Comparison of ENCODE assay signal across 8 cellular contexts in genomic region chr17:7011415-7011814, GRCh38. TPM values are rescaled to one million over a fixed set of nuclear protein-coding genes. Genes with fewer than 3 reads are reported as not detected.
DNase-seq lines count a peak whose midpoint lies in the region; ATAC-seq and TF ChIP-seq lines count a peak whose summit lies in the region.

No MANE protein-coding gene starts in this region.

- TF ChIP-seq POLR2A in prostate gland (IDR thresholded peaks at IDR 0.05), result no peak

- ATAC-seq in GM18511 (IDR thresholded peaks at IDR 0.05; ENCODE audit: unreplicated experiment), result no peak

- H3K4me1 ChIP-seq in ES-I3 (ENCODE audit: insufficient read depth, low read length) (no peaks in the 10 kb centered on the region), SJSA1 (replicated peaks) (peaks cover 35% of the 10 kb centered on the region), fibroblast of lung (ENCODE audit: control insufficient read depth, extremely low read depth, insufficient read depth, low read length) (peaks cover 12% of the 10 kb centered on the region), prostate gland (replicated peaks) (peaks cover 19% of the 10 kb centered on the region)

- H3K27me3 ChIP-seq in SJSA1 (replicated peaks), result no peaks in the 10 kb centered on the region
- H3K27me3 ChIP-seq in fibroblast of lung (ENCODE audit: control insufficient read depth, insufficient read depth, low read length), result no peaks in the 10 kb centered on the region
- H3K27me3 ChIP-seq in prostate gland (replicated peaks; ENCODE audit: insufficient read depth), result no peaks in the 10 kb centered on the region

- H3K79me2 ChIP-seq in fibroblast of lung (ENCODE audit: control insufficient read depth, insufficient read depth, low read length), result peaks cover 50% of the 10 kb centered on the region

- TF ChIP-seq CTCF in fibroblast of lung (conservative IDR thresholded peaks at IDR 0.05 in 1 of 2, IDR thresholded peaks at IDR 0.05 in 1 of 2; ENCODE audit: low read depth in 1 of 2, low read length in 2 of 2) (no peak), prostate gland (IDR thresholded peaks at IDR 0.05) (no peak)

- H3K9ac ChIP-seq in ES-I3 (ENCODE audit: low read depth, low read length), result peak overlapping the region; percentile 90; the same call in 1 of the 2 replicates
- peak overlapping the region; percentile 98 for H3K9ac ChIP-seq in fibroblast of lung (ENCODE audit: insufficient read depth, low read length)

- H4K20me1 ChIP-seq in fibroblast of lung (ENCODE audit: control insufficient read depth, extremely low read depth, insufficient read depth, low read length), result no peaks in the 10 kb centered on the region

- intact Hi-C loops in prostate gland (cut with DNase I), result no loop called here
- intact Hi-C loops in head of caudate nucleus (cut with DNase I), result loop anchor here (5.0 kb wide), 1 partner anchor 359 kb away; the partner anchor contains the start of genes C17orf100 and MED31

- H3K27ac ChIP-seq in SJSA1 (no peak overlapping the region), fibroblast of lung (ENCODE audit: insufficient read depth, low read length) (peak overlapping the region; percentile 100), prostate gland (no peak overlapping the region)

- H3K4me3 ChIP-seq in SJSA1, result peak overlapping the region; percentile 68
- H3K4me3 ChIP-seq in fibroblast of lung (replicated peaks in 1 of 4; ENCODE audit: control extremely low read depth in 1 of 4, insufficient read depth in 1 of 4, low read depth in 3 of 4, low read length in 4 of 4), result peak overlapping the region; percentile 81 to 99 (median 92)
- peak overlapping the region; percentile 94 to 98 for H3K4me3 ChIP-seq in prostate gland

- H3K4me2 ChIP-seq in fibroblast of lung (ENCODE audit: extremely low read depth, insufficient read depth, low read length), result peak overlapping the region; percentile 82

- no peak overlapping the region for H2AFZ ChIP-seq in fibroblast of lung (ENCODE audit: low read length)

- DNase-seq in SJSA1 (ENCODE audit: low read depth in 1 of 2, low spot score in 2 of 2), result no peak
- no peak for DNase-seq in fibroblast of lung (ENCODE audit: low read depth in 2 of 2)
- DNase-seq in prostate gland (ENCODE audit: low spot score), result no peak
- DNase-seq in EL, result no peak
- DNase-seq in head of caudate nucleus, result no peak
- DNase-seq in stimulated activated CD4-positive, alpha-beta T cell treated with anti-CD3 and anti-CD28 coated beads, Interleukin-4, amount 100 ng/mL, for 1 hour, result no peak

- H3K36me3 ChIP-seq in ES-I3 (ENCODE audit: insufficient read depth, low read length), result no peaks in the 10 kb centered on the region
- H3K36me3 ChIP-seq in SJSA1, result peaks cover 21% of the 10 kb centered on the region
- peaks cover 3% of the 10 kb centered on the region for H3K36me3 ChIP-seq in fibroblast of lung (ENCODE audit: control insufficient read depth, insufficient read depth, low read length)
- H3K36me3 ChIP-seq in prostate gland, result no peaks in the 10 kb centered on the region

- H3K9me3 ChIP-seq in ES-I3 (ENCODE audit: control insufficient read depth, insufficient read depth, low read length), result no peaks in the 10 kb centered on the region
- no peaks in the 10 kb centered on the region for H3K9me3 ChIP-seq in SJSA1 (replicated peaks)
- H3K9me3 ChIP-seq in fibroblast of lung (ENCODE audit: control insufficient read depth, insufficient read depth, low read depth, low read length), result no peaks in the 10 kb centered on the region
- H3K9me3 ChIP-seq in prostate gland, result no peaks in the 10 kb centered on the region

- 41% methylated on average over 14 of the region's 14 CpGs for WGBS in prostate gland

RNA-seq across cellular contexts. Expression of gene RNASEK, which starts 1.0 kb away (rescaled TPM):
- 104 and 146 TPM in 2 replicates for total RNA-seq in SJSA1 (2014; rRNA removed; shearing (Covaris generic))
- total RNA-seq in fibroblast of lung, result 27.2 and 64.6 TPM in 2 replicates
- 201 and 232 TPM in 2 replicates for polyA plus RNA-seq in fibroblast of lung
- polyA plus RNA-seq in fibroblast of lung (2012), result 494 and 511 TPM in 2 replicates
- 232 and 276 TPM in 2 replicates for polyA minus RNA-seq in fibroblast of lung (ENCODE audit: low replicate concordance)
- 100 to 1,000 TPM; 348 to 418 TPM for total RNA-seq in prostate gland

RNA-seq across cellular contexts. Expression of gene BCL6B, which starts 11.4 kb away (rescaled TPM):
- total RNA-seq in SJSA1 (2014; rRNA removed; shearing (Covaris generic)), result not detected in 2 replicates
- total RNA-seq in fibroblast of lung (under 0.01 and 0.50 TPM in 2 replicates), prostate gland (1 to 10 TPM in 1 of 2 donors, under 1 TPM in 1; 0.96 to 4.0 TPM)
- 0.02 and 0.07 TPM in 2 replicates for polyA plus RNA-seq in fibroblast of lung
- polyA plus RNA-seq in fibroblast of lung (2012), result 0.13 TPM in 1 of 2 replicates, not detected in the other
- polyA minus RNA-seq in fibroblast of lung (ENCODE audit: low replicate concordance), result not detected in 2 replicates

RNA-seq across cellular contexts. Expression of gene ALOX12, which starts 15.6 kb away (rescaled TPM):
- total RNA-seq in SJSA1 (2014; rRNA removed; shearing (Covaris generic)), result not detected in 2 replicates
- total RNA-seq in fibroblast of lung (0.17 and 0.26 TPM in 2 replicates), prostate gland (under 1 TPM; 0.27 to 0.62 TPM)
- 0.02 and 0.06 TPM in 2 replicates for polyA plus RNA-seq in fibroblast of lung
- 0.13 and 0.23 TPM in 2 replicates for polyA plus RNA-seq in fibroblast of lung (2012)
- not detected in 2 replicates for polyA minus RNA-seq in fibroblast of lung (ENCODE audit: low replicate concordance)

RNA-seq across cellular contexts. Expression of gene SLC16A13, which starts 24.4 kb away (rescaled TPM):
- not detected in 2 replicates for total RNA-seq in SJSA1 (2014; rRNA removed; shearing (Covaris generic))
- total RNA-seq in fibroblast of lung (0.26 and 1.3 TPM in 2 replicates), prostate gland (1 to 10 TPM; 1.7 to 1.8 TPM)
- polyA plus RNA-seq in fibroblast of lung, result 1.4 and 1.6 TPM in 2 replicates
- 2.0 and 2.8 TPM in 2 replicates for polyA plus RNA-seq in fibroblast of lung (2012)
- polyA minus RNA-seq in fibroblast of lung (ENCODE audit: low replicate concordance), result 5.9 and 6.5 TPM in 2 replicates

RNA-seq across cellular contexts. Expression of gene SLC16A11, which starts 32.5 kb away (rescaled TPM):
- total RNA-seq in SJSA1 (2014; rRNA removed; shearing (Covaris generic)), result not detected in 2 replicates
- total RNA-seq in fibroblast of lung (under 0.01 and 0.17 TPM in 2 replicates), prostate gland (1 to 10 TPM; 1.8 to 2.3 TPM)
- polyA plus RNA-seq in fibroblast of lung, result not detected in 2 replicates
- polyA plus RNA-seq in fibroblast of lung (2012), result 0.12 and 0.28 TPM in 2 replicates
- polyA minus RNA-seq in fibroblast of lung (ENCODE audit: low replicate concordance), result 0.70 TPM in 1 of 2 replicates, not detected in the other
